1 cellular context compared by ENCODE assay signal in the genomic region with DNA sequence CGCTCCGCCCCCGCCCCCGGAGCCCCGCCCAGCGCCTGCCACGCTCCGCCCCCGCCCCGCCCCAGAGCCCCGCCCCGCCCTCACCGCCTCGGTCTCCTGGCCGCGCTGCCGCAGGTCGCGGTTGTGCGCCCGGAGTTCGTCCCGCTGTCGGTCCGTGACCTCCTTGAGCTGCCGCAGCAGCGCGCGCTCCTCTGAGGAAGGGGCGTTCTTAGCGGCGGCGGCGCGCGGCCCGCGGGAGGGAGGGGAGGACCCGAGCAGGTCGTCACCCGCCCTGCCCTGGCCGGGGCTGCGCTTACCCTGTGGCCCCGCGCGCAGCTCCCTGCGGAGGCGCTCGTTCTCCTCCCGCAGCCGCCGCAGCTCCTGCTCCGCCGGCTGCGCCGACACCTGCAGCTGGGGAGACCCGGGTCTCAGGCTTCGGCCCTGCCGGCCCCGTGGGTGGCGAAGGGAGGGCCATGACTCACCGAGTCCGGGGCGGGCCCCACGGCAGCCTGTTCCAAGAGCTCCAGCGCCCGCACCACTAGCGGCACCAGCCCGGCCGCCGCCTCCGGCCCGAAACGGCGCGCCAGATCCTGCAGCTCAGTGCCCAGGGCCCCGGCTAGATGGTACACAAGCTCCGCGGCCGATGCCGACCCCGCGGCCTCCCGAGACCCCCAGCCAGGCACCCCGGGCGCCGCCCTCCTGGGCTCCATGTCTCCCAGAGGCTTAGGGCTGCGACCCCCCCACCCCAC.
TF ChIP-seq lines count a peak whose summit lies in the region.

No MANE protein-coding gene starts in this region.

TF ChIP-seq in HepG2, 621 proteins besides CTCF, POLR2A, EP300 and RAD21 (continued from another document and continues in another):
- TF ChIP-seq, protein P1, sequence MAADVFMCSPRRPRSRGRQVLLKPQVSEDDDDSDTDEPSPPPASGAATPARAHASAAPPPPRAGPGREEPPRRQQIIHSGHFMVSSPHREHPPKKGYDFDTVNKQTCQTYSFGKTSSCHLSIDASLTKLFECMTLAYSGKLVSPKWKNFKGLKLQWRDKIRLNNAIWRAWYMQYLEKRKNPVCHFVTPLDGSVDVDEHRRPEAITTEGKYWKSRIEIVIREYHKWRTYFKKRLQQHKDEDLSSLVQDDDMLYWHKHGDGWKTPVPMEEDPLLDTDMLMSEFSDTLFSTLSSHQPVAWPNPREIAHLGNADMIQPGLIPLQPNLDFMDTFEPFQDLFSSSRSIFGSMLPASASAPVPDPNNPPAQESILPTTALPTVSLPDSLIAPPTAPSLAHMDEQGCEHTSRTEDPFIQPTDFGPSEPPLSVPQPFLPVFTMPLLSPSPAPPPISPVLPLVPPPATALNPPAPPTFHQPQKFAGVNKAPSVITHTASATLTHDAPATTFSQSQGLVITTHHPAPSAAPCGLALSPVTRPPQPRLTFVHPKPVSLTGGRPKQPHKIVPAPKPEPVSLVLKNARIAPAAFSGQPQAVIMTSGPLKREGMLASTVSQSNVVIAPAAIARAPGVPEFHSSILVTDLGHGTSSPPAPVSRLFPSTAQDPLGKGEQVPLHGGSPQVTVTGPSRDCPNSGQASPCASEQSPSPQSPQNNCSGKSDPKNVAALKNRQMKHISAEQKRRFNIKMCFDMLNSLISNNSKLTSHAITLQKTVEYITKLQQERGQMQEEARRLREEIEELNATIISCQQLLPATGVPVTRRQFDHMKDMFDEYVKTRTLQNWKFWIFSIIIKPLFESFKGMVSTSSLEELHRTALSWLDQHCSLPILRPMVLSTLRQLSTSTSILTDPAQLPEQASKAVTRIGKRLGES (CRISPR knock-in tag; IDR thresholded peaks at IDR 0.05; ENCODE audit: borderline replicate concordance), result no peak; the same call in 1 of the 2 replicates
- TF ChIP-seq HOXA3 (CRISPR knock-in tag; IDR thresholded peaks at IDR 0.05) (no peak), IKZF1 (IDR thresholded peaks at IDR 0.05) (no peak), PRDM4 (CRISPR knock-in tag; IDR thresholded peaks at IDR 0.05; ENCODE audit: borderline replicate concordance) (no peak), SOX6 (IDR thresholded peaks at IDR 0.05) (no peak), SOX6 (CRISPR knock-in tag; IDR thresholded peaks at IDR 0.05) (no peak), ATF1 (CRISPR knock-in tag; IDR thresholded peaks at IDR 0.05) (no peak), EZH2 (conservative IDR thresholded peaks at IDR 0.05; ENCODE audit: low read depth, low read length) (no peak), ZNF776 (CRISPR knock-in tag; IDR thresholded peaks at IDR 0.05) (no peak), SYNCRIP (IDR thresholded peaks at IDR 0.05; ENCODE audit: insufficient read depth, low read depth, low read length) (no peak), GABPB1 (CRISPR knock-in tag; IDR thresholded peaks at IDR 0.05) (peak; percentile 50), NFE2L2 (IDR thresholded peaks at IDR 0.05; ENCODE audit: low read length) (no peak), CAMTA2 (CRISPR knock-in tag; IDR thresholded peaks at IDR 0.05; ENCODE audit: borderline replicate concordance) (no peak), ZNF101 (CRISPR knock-in tag; IDR thresholded peaks at IDR 0.05; ENCODE audit: borderline replicate concordance, low read depth) (no peak), DR1 (CRISPR knock-in tag; IDR thresholded peaks at IDR 0.05) (no peak), ZFX (CRISPR knock-in tag; IDR thresholded peaks at IDR 0.05; ENCODE audit: low read depth) (no peak; the same call in none of the 2 replicates), ARNTL (CRISPR knock-in tag; IDR thresholded peaks at IDR 0.05) (no peak), JDP2 (CRISPR knock-in tag; IDR thresholded peaks at IDR 0.05; ENCODE audit: borderline replicate concordance) (no peak), DPF2 (CRISPR knock-in tag; IDR thresholded peaks at IDR 0.05; ENCODE audit: borderline replicate concordance, low read depth) (no peak), ZSCAN21 (CRISPR knock-in tag; IDR thresholded peaks at IDR 0.05; ENCODE audit: borderline replicate concordance) (peak; percentile 43), SP4 (CRISPR knock-in tag; IDR thresholded peaks at IDR 0.05) (peak; percentile 40), ARID2 (CRISPR knock-in tag; IDR thresholded peaks at IDR 0.05; ENCODE audit: borderline replicate concordance) (no peak), HMG20A (CRISPR knock-in tag; IDR thresholded peaks at IDR 0.05; ENCODE audit: borderline replicate concordance) (no peak), ZNF414 (CRISPR knock-in tag; IDR thresholded peaks at IDR 0.05) (0 out of 2 replicates have a peak, but pooled peaks have one; percentile 22), HMGXB3 (CRISPR knock-in tag; IDR thresholded peaks at IDR 0.05; ENCODE audit: borderline replicate concordance) (no peak), SETDB1 (CRISPR knock-in tag; IDR thresholded peaks at IDR 0.05; ENCODE audit: borderline replicate concordance) (no peak), ONECUT2 (CRISPR knock-in tag; IDR thresholded peaks at IDR 0.05) (no peak), NKX3-1 (CRISPR knock-in tag; IDR thresholded peaks at IDR 0.05) (no peak), KLF15 (CRISPR knock-in tag; IDR thresholded peaks at IDR 0.05; ENCODE audit: borderline replicate concordance) (no peak), KDM3A (CRISPR knock-in tag; IDR thresholded peaks at IDR 0.05; ENCODE audit: low read depth) (no peak; the same call in 1 of the 2 replicates), ZNF343 (CRISPR knock-in tag; IDR thresholded peaks at IDR 0.05) (no peak; the same call in none of the 2 replicates), ZNF430 (CRISPR knock-in tag; IDR thresholded peaks at IDR 0.05) (no peak), SKI (IDR thresholded peaks at IDR 0.05; ENCODE audit: partially characterized antibody) (no peak), ZFP82 (CRISPR knock-in tag; IDR thresholded peaks at IDR 0.05; ENCODE audit: borderline replicate concordance) (no peak), HDAC2 (CRISPR knock-in tag; IDR thresholded peaks at IDR 0.05) (no peak; the same call in 1 of the 2 replicates), ZNF770 (CRISPR knock-in tag; IDR thresholded peaks at IDR 0.05) (no peak; the same call in 1 of the 2 replicates), THAP7 (CRISPR knock-in tag; IDR thresholded peaks at IDR 0.05) (no peak), BORCS8-MEF2B (CRISPR knock-in tag; IDR thresholded peaks at IDR 0.05) (no peak), ZNF569 (CRISPR knock-in tag; IDR thresholded peaks at IDR 0.05; ENCODE audit: borderline replicate concordance) (no peak), ZNF674 (CRISPR knock-in tag; IDR thresholded peaks at IDR 0.05; ENCODE audit: low read depth) (no peak), SNRNP70 (IDR thresholded peaks at IDR 0.05; ENCODE audit: low read depth, low read length) (no peak), GZF1 (CRISPR knock-in tag; IDR thresholded peaks at IDR 0.05) (peak; percentile 43; the same call in 1 of the 2 replicates), NFE2L1 (CRISPR knock-in tag; IDR thresholded peaks at IDR 0.05; ENCODE audit: borderline replicate concordance) (no peak)
- TF ChIP-seq, protein P2, sequence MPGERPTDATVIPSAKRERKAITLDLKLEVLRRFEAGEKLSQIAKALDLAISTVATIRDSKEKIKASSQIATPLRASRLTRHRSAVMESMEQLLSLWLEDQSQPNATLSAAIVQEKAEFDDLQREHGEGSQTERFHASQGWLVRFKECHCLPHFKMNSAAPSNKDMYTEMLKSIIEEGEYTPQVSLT (CRISPR knock-in tag; IDR thresholded peaks at IDR 0.05; ENCODE audit: borderline replicate concordance, low read depth), result no peak
- TF ChIP-seq, protein P3, sequence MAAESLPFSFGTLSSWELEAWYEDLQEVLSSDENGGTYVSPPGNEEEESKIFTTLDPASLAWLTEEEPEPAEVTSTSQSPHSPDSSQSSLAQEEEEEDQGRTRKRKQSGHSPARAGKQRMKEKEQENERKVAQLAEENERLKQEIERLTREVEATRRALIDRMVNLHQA (CRISPR knock-in tag; IDR thresholded peaks at IDR 0.05), result no peak
- TF ChIP-seq, protein P4, sequence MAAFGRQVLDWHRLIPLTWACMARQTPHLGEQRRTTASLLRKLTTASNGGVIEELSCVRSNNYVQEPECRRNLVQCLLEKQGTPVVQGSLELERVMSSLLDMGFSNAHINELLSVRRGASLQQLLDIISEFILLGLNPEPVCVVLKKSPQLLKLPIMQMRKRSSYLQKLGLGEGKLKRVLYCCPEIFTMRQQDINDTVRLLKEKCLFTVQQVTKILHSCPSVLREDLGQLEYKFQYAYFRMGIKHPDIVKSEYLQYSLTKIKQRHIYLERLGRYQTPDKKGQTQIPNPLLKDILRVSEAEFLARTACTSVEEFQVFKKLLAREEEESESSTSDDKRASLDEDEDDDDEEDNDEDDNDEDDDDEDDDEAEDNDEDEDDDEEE (CRISPR knock-in tag; IDR thresholded peaks at IDR 0.05), result peak; percentile 27; the same call in 1 of the 2 replicates
- TF ChIP-seq, protein P5, sequence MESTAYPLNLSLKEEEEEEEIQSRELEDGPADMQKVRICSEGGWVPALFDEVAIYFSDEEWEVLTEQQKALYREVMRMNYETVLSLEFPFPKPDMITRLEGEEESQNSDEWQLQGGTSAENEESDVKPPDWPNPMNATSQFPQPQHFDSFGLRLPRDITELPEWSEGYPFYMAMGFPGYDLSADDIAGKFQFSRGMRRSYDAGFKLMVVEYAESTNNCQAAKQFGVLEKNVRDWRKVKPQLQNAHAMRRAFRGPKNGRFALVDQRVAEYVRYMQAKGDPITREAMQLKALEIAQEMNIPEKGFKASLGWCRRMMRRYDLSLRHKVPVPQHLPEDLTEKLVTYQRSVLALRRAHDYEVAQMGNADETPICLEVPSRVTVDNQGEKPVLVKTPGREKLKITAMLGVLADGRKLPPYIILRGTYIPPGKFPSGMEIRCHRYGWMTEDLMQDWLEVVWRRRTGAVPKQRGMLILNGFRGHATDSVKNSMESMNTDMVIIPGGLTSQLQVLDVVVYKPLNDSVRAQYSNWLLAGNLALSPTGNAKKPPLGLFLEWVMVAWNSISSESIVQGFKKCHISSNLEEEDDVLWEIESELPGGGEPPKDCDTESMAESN (CRISPR knock-in tag; conservative IDR thresholded peaks at IDR 0.05), result peak; percentile 8; the same call in 1 of the 2 replicates
